In genomic region chr11:13963949-13964770, GRCh38 we compare ENCODE assay signal across 8 cellular contexts. TPM values are rescaled to one million over a fixed set of nuclear protein-coding genes. Genes with fewer than 3 reads are reported as not detected.
DNase-seq lines count a peak whose midpoint lies in the region; ATAC-seq and TF ChIP-seq lines count a peak whose summit lies in the region.

No MANE protein-coding gene starts in this region.

- H3K4me3 Mint-ChIP-seq in Calu3 (ENCODE audit: low read depth, unreplicated experiment) (peak overlapping the region; percentile 61), neural progenitor cell (peak overlapping the region; percentile 75)

- H3K27ac ChIP-seq in Peyer's patch (peak overlapping the region; percentile 34 to 88 (median 80)), neural progenitor cell (no peak overlapping the region)

- no TSS peak for BruUV-seq in Calu3 (replicated peaks; lab: Mats Ljungman, UMichigan)

- no peaks in the 10 kb centered on the region for H3K79me2 ChIP-seq in neural progenitor cell (ENCODE audit: low read depth)

- peaks cover 44% of the 10 kb centered on the region for H3F3A ChIP-seq in neural progenitor cell (ENCODE audit: low read depth)

- peak overlapping the region; percentile 89 for H2AFZ ChIP-seq in neural progenitor cell (replicated peaks)

- POLR2A ChIA-PET in HEK293T (lab: Yijun Ruan, JAX): no interaction called here

- TF ChIP-seq POLR2A in Peyer's patch (IDR thresholded peaks at IDR 0.05): peak; percentile 57 to 61

- H4K20me1 ChIP-seq in neural progenitor cell (ENCODE audit: low read depth): no peaks in the 10 kb centered on the region

- H3K4me1 Mint-ChIP-seq in Calu3 (ENCODE audit: low read depth, unreplicated experiment) (peaks cover 22% of the 10 kb centered on the region), neural progenitor cell (peaks cover 25% of the 10 kb centered on the region)

- no peak overlapping the region for H3K9ac ChIP-seq in neural progenitor cell

- H3K27me3 Mint-ChIP-seq in Calu3 (ENCODE audit: unreplicated experiment): peaks cover 37% of the 10 kb centered on the region
- H3K27me3 Mint-ChIP-seq in neural progenitor cell (ENCODE audit: insufficient read depth, low read depth): peaks cover 45% of the 10 kb centered on the region

- CTCF ChIA-PET in Calu3 (lab: Charles Lee) (interaction anchor here (0.6 to 1.5 kb wide), 3 partner anchors 39 to 192 kb away, joined by 3 to 5 read pairs (median 3); no protein-coding TSS in a partner anchor), HEK293T (lab: Yijun Ruan, JAX) (interaction anchor here (0.6 kb wide), 1 partner anchor 681 kb away, joined by 3 read pairs; no protein-coding TSS in a partner anchor)

- H3K4me1 ChIP-seq in Peyer's patch (peaks cover 0 to 27% (median 3%) of the 10 kb centered on the region in 4 donors), neural progenitor cell (peaks cover 47% of the 10 kb centered on the region)

- H3K9me3 ChIP-seq in Peyer's patch (no peaks in the 10 kb centered on the region), neural progenitor cell (ENCODE audit: low read depth) (no peaks in the 10 kb centered on the region)

- intact Hi-C loops in Calu3 (cut with micrococcal nuclease; ENCODE audit: unreplicated experiment): loop anchor here (2.0 kb wide), 1 partner anchor 285 kb away; no protein-coding TSS in a partner anchor

- H3K27ac Mint-ChIP-seq in Calu3 (ENCODE audit: unreplicated experiment) (no peak overlapping the region), neural progenitor cell (no peak overlapping the region)

- H3K4me3 ChIP-seq in Peyer's patch: peak overlapping the region; percentile 36 to 68 (median 53)
- H3K4me3 ChIP-seq in neural progenitor cell: peak overlapping the region; percentile 56

- ATAC-seq in esophagus mucosa (peak; percentile 62), GM18907 (IDR thresholded peaks at IDR 0.05; ENCODE audit: unreplicated experiment) (no peak)

- peak; percentile 14 for DNase-seq in Calu3
- DNase-seq in Peyer's patch: peak in 2 of 3 donors; percentile 67 to 84
- peak; percentile 75 for DNase-seq in neural progenitor cell (ENCODE audit: low spot score)
- no peak for DNase-seq in HEK293T (ENCODE audit: extremely low spot score)
- no peak for DNase-seq in superior temporal gyrus (ENCODE audit: extremely low spot score)
- DNase-seq in RPMI8226: no peak

- TF ChIP-seq CTCF in Calu3 (IDR thresholded peaks at IDR 0.05; ENCODE audit: unreplicated experiment): no peak
- TF ChIP-seq CTCF in Peyer's patch (IDR thresholded peaks at IDR 0.05): peak in 4 of 6 experiments; percentile 7 to 49 (median 40)
- peak; percentile 23 for TF ChIP-seq CTCF in neural progenitor cell (IDR thresholded peaks at IDR 0.05)

- peak overlapping the region; percentile 84 for H3K4me2 ChIP-seq in neural progenitor cell

- H3K36me3 Mint-ChIP-seq in Calu3 (ENCODE audit: insufficient read depth, unreplicated experiment) (no peaks in the 10 kb centered on the region), neural progenitor cell (peaks cover 2% of the 10 kb centered on the region)

- H3K9me3 Mint-ChIP-seq in Calu3 (ENCODE audit: low read depth, unreplicated experiment): no peaks in the 10 kb centered on the region
- no peaks in the 10 kb centered on the region for H3K9me3 Mint-ChIP-seq in neural progenitor cell

- H3K27me3 ChIP-seq in Peyer's patch: no peaks in the 10 kb centered on the region
- peaks cover 68% of the 10 kb centered on the region for H3K27me3 ChIP-seq in neural progenitor cell

- H3K36me3 ChIP-seq in Peyer's patch: no peaks in the 10 kb centered on the region
- no peaks in the 10 kb centered on the region for H3K36me3 ChIP-seq in neural progenitor cell

TF ChIP-seq in HEK293T, 16 proteins besides CTCF, POLR2A, EP300 and RAD21:
- TF ChIP-seq PKNOX1 (IDR thresholded peaks at IDR 0.05): no peak
- no peak for TF ChIP-seq SUZ12 (IDR thresholded peaks at IDR 0.05)

RNA-seq across cellular contexts. Expression of gene SPON1, which starts 1.6 kb away (rescaled TPM):
- total RNA-seq in Calu3 (2022): not detected in 2 replicates
- 10 to 100 TPM; 26.4 to 53.8 (median 48.3) TPM for total RNA-seq in Peyer's patch
- 3.1 TPM for total RNA-seq in esophagus mucosa
- total RNA-seq in neural progenitor cell (ENCODE audit: low replicate concordance): 35.4 and 35.9 TPM in 2 replicates

Comparison
In these comparisons a context has a peak if more than half of its experiments do, and no peak if none do; other contexts are left out.
1. DNase-seq: peak in Calu3 (single experiment), Peyer's patch (2 of 3) and neural progenitor cell (single experiment); none in HEK293T (single experiment), superior temporal gyrus (single experiment) and RPMI8226 (single experiment).